ENCODE assay signal across 2 cellular contexts in genomic region chr14:73870525-73871235, GRCh38.
TF ChIP-seq lines count a peak whose summit lies in the region.

No MANE protein-coding gene starts in this region.

TF ChIP-seq in HepG2, 621 proteins besides CTCF, POLR2A, EP300 and RAD21:
- TF ChIP-seq ZSCAN22 (CRISPR knock-in tag; IDR thresholded peaks at IDR 0.05) (no peak), MXD4 (CRISPR knock-in tag; IDR thresholded peaks at IDR 0.05) (no peak), ZNF121 (CRISPR knock-in tag; IDR thresholded peaks at IDR 0.05) (peak; percentile 15; the same call in 1 of the 2 replicates)

TF ChIP-seq in WTC11, 78 proteins besides CTCF, POLR2A, EP300 and RAD21:
- TF ChIP-seq GTF2I (CRISPR knock-in tag; conservative IDR thresholded peaks at IDR 0.05) (0 out of 2 replicates have a peak, but pooled peaks have one; percentile 57), ZNF121 (CRISPR knock-in tag; IDR thresholded peaks at IDR 0.05) (peak; percentile 69; the same call in 1 of the 2 replicates)
- TF ChIP-seq, protein P1, sequence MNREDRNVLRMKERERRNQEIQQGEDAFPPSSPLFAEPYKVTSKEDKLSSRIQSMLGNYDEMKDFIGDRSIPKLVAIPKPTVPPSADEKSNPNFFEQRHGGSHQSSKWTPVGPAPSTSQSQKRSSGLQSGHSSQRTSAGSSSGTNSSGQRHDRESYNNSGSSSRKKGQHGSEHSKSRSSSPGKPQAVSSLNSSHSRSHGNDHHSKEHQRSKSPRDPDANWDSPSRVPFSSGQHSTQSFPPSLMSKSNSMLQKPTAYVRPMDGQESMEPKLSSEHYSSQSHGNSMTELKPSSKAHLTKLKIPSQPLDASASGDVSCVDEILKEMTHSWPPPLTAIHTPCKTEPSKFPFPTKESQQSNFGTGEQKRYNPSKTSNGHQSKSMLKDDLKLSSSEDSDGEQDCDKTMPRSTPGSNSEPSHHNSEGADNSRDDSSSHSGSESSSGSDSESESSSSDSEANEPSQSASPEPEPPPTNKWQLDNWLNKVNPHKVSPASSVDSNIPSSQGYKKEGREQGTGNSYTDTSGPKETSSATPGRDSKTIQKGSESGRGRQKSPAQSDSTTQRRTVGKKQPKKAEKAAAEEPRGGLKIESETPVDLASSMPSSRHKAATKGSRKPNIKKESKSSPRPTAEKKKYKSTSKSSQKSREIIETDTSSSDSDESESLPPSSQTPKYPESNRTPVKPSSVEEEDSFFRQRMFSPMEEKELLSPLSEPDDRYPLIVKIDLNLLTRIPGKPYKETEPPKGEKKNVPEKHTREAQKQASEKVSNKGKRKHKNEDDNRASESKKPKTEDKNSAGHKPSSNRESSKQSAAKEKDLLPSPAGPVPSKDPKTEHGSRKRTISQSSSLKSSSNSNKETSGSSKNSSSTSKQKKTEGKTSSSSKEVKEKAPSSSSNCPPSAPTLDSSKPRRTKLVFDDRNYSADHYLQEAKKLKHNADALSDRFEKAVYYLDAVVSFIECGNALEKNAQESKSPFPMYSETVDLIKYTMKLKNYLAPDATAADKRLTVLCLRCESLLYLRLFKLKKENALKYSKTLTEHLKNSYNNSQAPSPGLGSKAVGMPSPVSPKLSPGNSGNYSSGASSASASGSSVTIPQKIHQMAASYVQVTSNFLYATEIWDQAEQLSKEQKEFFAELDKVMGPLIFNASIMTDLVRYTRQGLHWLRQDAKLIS (CRISPR knock-in tag; IDR thresholded peaks at IDR 0.05; ENCODE audit: borderline replicate concordance) = no peak
